In genomic region chr20:48801197-48801596, GRCh38 we compare ENCODE assay signal across 15 cellular contexts.
"Had no signal": no experiment of that assay in that cellular context is flagged by ENCODE, and none has a peak within 500 bp of the region (broad histone marks: within the 10 kb centered on the region; RNA-seq: fewer than 3 reads in every experiment).

No MANE protein-coding gene starts in this region.

- ATAC-seq: activated T-cell treated with anti-CD3 and anti-CD28 coated beads, Interleukin-2, amount 50 U/mL, for 4 hours; pancreas; WTC11 had no signal

- H3K4me1 ChIP-seq: pancreas, vagina had no signal

- H3K27ac Mint-ChIP-seq: activated CD4-positive, alpha-beta T cell treated with anti-CD3 and anti-CD28 coated beads, Interleukin-2, amount 10 ng/mL, durations not matched to agents 24 days and 14 days; WTC11 had no signal

- H3K27me3 Mint-ChIP-seq: activated CD4-positive, alpha-beta T cell treated with anti-CD3 and anti-CD28 coated beads, Interleukin-2, amount 10 ng/mL, durations not matched to agents 24 days and 14 days had no signal

- H3K27ac ChIP-seq: coronary artery, pancreas, tibial nerve, vagina had no signal

- H3K9me3 Mint-ChIP-seq: activated CD4-positive, alpha-beta T cell treated with anti-CD3 and anti-CD28 coated beads, Interleukin-2, amount 10 ng/mL, durations not matched to agents 24 days and 14 days; activated T-cell treated with anti-CD3 and anti-CD28 coated beads, Interleukin-2, amount 50 U/mL, for 4 hours; neural crest cell had no signal

- H3K4me3 ChIP-seq: coronary artery, pancreas, tibial nerve, vagina had no signal

- H3K9me3 ChIP-seq: pancreas, tibial nerve, vagina had no signal

- H3K4me3 Mint-ChIP-seq: activated CD4-positive, alpha-beta T cell treated with anti-CD3 and anti-CD28 coated beads, Interleukin-2, amount 10 ng/mL, durations not matched to agents 24 days and 14 days; activated T-cell treated with anti-CD3 and anti-CD28 coated beads, Interleukin-2, amount 50 U/mL, for 4 hours; WTC11 had no signal

- H3K36me3 Mint-ChIP-seq: WTC11 had no signal

- H3K27me3 ChIP-seq: tibial nerve, vagina had no signal

- FAIRE-seq: frontal cortex, kidney, pancreas had no signal

- H3K36me3 ChIP-seq: pancreas, tibial nerve, vagina had no signal

- DNase-seq: activated CD4-positive, alpha-beta T cell treated with anti-CD3 and anti-CD28 coated beads, Interleukin-2, amount 10 ng/mL, durations not matched to agents 24 days and 14 days; activated naive CD4-positive, alpha-beta T cell treated with Interleukin-2 at 50 U/mL for 16 hours; activated T-cell treated with anti-CD3 and anti-CD28 coated beads, Interleukin-2, amount 50 U/mL, for 4 hours; effector CD4-positive, alpha-beta T cell; kidney; left ventricle myocardium superior; mesendoderm; pancreas; stimulated activated CD4-positive, alpha-beta T cell treated with anti-CD3 and anti-CD28 coated beads, Interleukin-4, amount 100 ng/mL, for 4 hours had no signal
